Comparison of ENCODE assay signal across 8 cellular contexts in genomic region chr20:8389381-8390368, GRCh38.
DNase-seq lines count a peak whose midpoint lies in the region; ATAC-seq, FAIRE-seq and TF ChIP-seq lines count a peak whose summit lies in the region.

No MANE protein-coding gene starts in this region.

- POLR2A ChIA-PET in A673 (lab: Charles Lee; ENCODE audit: low non-redundant PET) (no interaction called here), HepG2 (lab: Yijun Ruan, JAX) (no interaction called here)

- H3K27me3 Mint-ChIP-seq in activated T-cell treated with anti-CD3 and anti-CD28 coated beads, Interleukin-2, amount 50 U/mL, for 24 hours, result no peaks in the 10 kb centered on the region

- H3K36me3 ChIP-seq in A673 (ENCODE audit: insufficient read depth, low read length, poor library complexity, severe bottlenecking) (no peaks in the 10 kb centered on the region), HepG2 (replicated peaks in 1 of 2; ENCODE audit: control insufficient read depth in 1 of 2, insufficient read depth in 2 of 2, low read length in 2 of 2) (no peaks in the 10 kb centered on the region; a peak in 1 of 5 replicates)

- in situ Hi-C loops in HepG2 (cut with HindIII; ENCODE audit: extremely low pct_ligation_motif_present, low pct_unique_long_range_greater_than_20kb), result loop anchor here (5.0 kb wide), 1 partner anchor 257 kb away; the partner anchor contains the start of gene PLCB1

- intact Hi-C loops in A673 (cut with micrococcal nuclease; ENCODE audit: unreplicated experiment) (loop anchor here (2.0 to 5.0 kb wide), 3 partner anchors 82 to 347 kb away; no protein-coding TSS in a partner anchor), HepG2 (cut with micrococcal nuclease; ENCODE audit: unreplicated experiment) (loop anchor here (1.0 to 5.0 kb wide), 6 partner anchors 59 to 347 kb away; partner anchors contain the start of gene PLCB1)

- peaks cover 10% of the 10 kb centered on the region for H3K4me1 Mint-ChIP-seq in activated T-cell treated with anti-CD3 and anti-CD28 coated beads, Interleukin-2, amount 50 U/mL, for 24 hours (ENCODE audit: low read depth)

- no peak overlapping the region for H3K4me2 ChIP-seq in HepG2 (ENCODE audit: low read depth, low read length)

- peak; percentile 8 for FAIRE-seq in HepG2 (lab: Jason Lieb, UNC)

- TF ChIP-seq CTCF in A673 (conservative IDR thresholded peaks at IDR 0.05; ENCODE audit: low read depth, low read length) (peak; percentile 61), HepG2 (CRISPR knock-in tag; IDR thresholded peaks at IDR 0.05) (peak; percentile 64)

- H3K27me3 ChIP-seq in A673 (replicated peaks; ENCODE audit: insufficient read depth, low read depth, low read length, poor library complexity) (no peaks in the 10 kb centered on the region), HepG2 (ENCODE audit: control insufficient read depth in 1 of 2, insufficient read depth in 2 of 2, low read length in 2 of 2) (no peaks in the 10 kb centered on the region)

- CTCF ChIA-PET in A673 (lab: Charles Lee) (no interaction called here), HepG2 (lab: Yijun Ruan, JAX; ENCODE audit: low intra/inter-chr PET ratio, low total read pairs) (interaction anchor here (1.9 to 2.6 kb wide), 3 partner anchors 84 to 346 kb away, joined by 8 to 27 read pairs (median 14); partner anchors contain the start of gene PLCB1)

- H3K79me2 ChIP-seq in HepG2 (ENCODE audit: insufficient read depth, low read length), result peaks cover 8% of the 10 kb centered on the region

- no peak overlapping the region for H2AFZ ChIP-seq in HepG2 (ENCODE audit: low read length)

- H3K9me3 Mint-ChIP-seq in activated T-cell treated with anti-CD3 and anti-CD28 coated beads, Interleukin-2, amount 50 U/mL, for 24 hours, result no peaks in the 10 kb centered on the region

- H3K4me3 Mint-ChIP-seq in activated T-cell treated with anti-CD3 and anti-CD28 coated beads, Interleukin-2, amount 50 U/mL, for 24 hours, result no peak overlapping the region

- BruUV-seq in A673 (replicated peaks; lab: Mats Ljungman, UMichigan) (no TSS peak), HepG2 (replicated peaks; lab: Mats Ljungman, UMichigan) (no TSS peak)

- H3K36me3 Mint-ChIP-seq in activated T-cell treated with anti-CD3 and anti-CD28 coated beads, Interleukin-2, amount 50 U/mL, for 24 hours (ENCODE audit: low read depth), result no peaks in the 10 kb centered on the region

- H3K4me1 ChIP-seq in A673 (ENCODE audit: insufficient read depth, low read length, poor library complexity, severe bottlenecking) (peaks cover 33% of the 10 kb centered on the region), HepG2 (ENCODE audit: insufficient read depth, low read length) (peaks cover 50% of the 10 kb centered on the region)

- 69% methylated on average over 12 of the region's 12 CpGs for WGBS in HepG2 (ENCODE audit: low lambda C conversion rate)

- no peak overlapping the region for H3K27ac ChIP-seq in A673 (ENCODE audit: low read depth, low read length, poor library complexity, severe bottlenecking)
- H3K27ac ChIP-seq in HepG2 (ENCODE audit: extremely low read length, insufficient read depth, low read length), result no peak overlapping the region

- H3K4me3 ChIP-seq in A673 (ENCODE audit: low read depth, low read length, poor library complexity, severe bottlenecking) (no peak overlapping the region), HepG2 (replicated peaks in 1 of 3; ENCODE audit: insufficient read depth in 1 of 3, low read depth in 2 of 3, low read length in 3 of 3) (no peak overlapping the region)

- H4K20me1 ChIP-seq in HepG2 (ENCODE audit: insufficient read depth, low read length), result peaks cover 3% of the 10 kb centered on the region; the same call in 1 of the 2 replicates

- TF ChIP-seq RAD21 in HepG2 (CRISPR knock-in tag; IDR thresholded peaks at IDR 0.05), result peak; percentile 65

- ATAC-seq in HepG2 (peak; percentile 42), GM18498 (IDR thresholded peaks at IDR 0.05; ENCODE audit: unreplicated experiment) (no peak)

- no peak overlapping the region for H3K9ac ChIP-seq in HepG2 (ENCODE audit: insufficient read depth, low read depth, low read length)

- no peak for TF ChIP-seq EP300 in HepG2 (IDR thresholded peaks at IDR 0.05; ENCODE audit: low read depth in 2 of 2, low read length in 2 of 2)
- TF ChIP-seq EP300 in HepG2 (CRISPR knock-in tag; IDR thresholded peaks at IDR 0.05; ENCODE audit: borderline replicate concordance), result no peak

- no peak overlapping the region for H3K27ac Mint-ChIP-seq in activated T-cell treated with anti-CD3 and anti-CD28 coated beads, Interleukin-2, amount 50 U/mL, for 24 hours

- no peak for TF ChIP-seq POLR2A in HepG2 (IDR thresholded peaks at IDR 0.05; ENCODE audit: insufficient read depth in 1 of 2, low read depth in 2 of 2, low read length in 2 of 2)

- H3K9me3 ChIP-seq in A673 (ENCODE audit: low read depth, low read length, poor library complexity, severe bottlenecking) (no peaks in the 10 kb centered on the region), HepG2 (ENCODE audit: low read length) (no peaks in the 10 kb centered on the region)

- DNase-seq in A673 (ENCODE audit: low spot score), result peak; percentile 75
- DNase-seq in GM19238 (ENCODE audit: insufficient read length, low spot score), result peak; percentile 1
- peak; percentile 18 for DNase-seq in NCI-H524 treated with DMSO at 0.1 percent for 48 hours (lab: John Stamatoyannopoulos, UW)
- DNase-seq in central memory CD4-positive, alpha-beta T cell, result peak; percentile 10
- DNase-seq in HepG2 (ENCODE audit: low spot score), result peak; percentile 55
- no peak for DNase-seq in activated T-cell treated with anti-CD3 and anti-CD28 coated beads, Interleukin-2, amount 50 U/mL, for 24 hours
- DNase-seq in GOT3 (lab: John Stamatoyannopoulos, UW), result no peak

TF ChIP-seq in HepG2, 621 proteins besides CTCF, POLR2A, EP300 and RAD21 (continues in another document):
- TF ChIP-seq CENPBD1 (CRISPR knock-in tag; IDR thresholded peaks at IDR 0.05; ENCODE audit: borderline replicate concordance, low read depth) (no peak), ZGPAT (CRISPR knock-in tag; IDR thresholded peaks at IDR 0.05) (0 out of 2 replicates have a peak, but pooled peaks have one; percentile 32), ELF3 (CRISPR knock-in tag; IDR thresholded peaks at IDR 0.05) (0 out of 2 replicates have a peak, but pooled peaks have one; percentile 10), SOX5 (CRISPR knock-in tag; IDR thresholded peaks at IDR 0.05; ENCODE audit: borderline replicate concordance) (0 out of 2 replicates have a peak, but pooled peaks have one; percentile 17), ARID3A (IDR thresholded peaks at IDR 0.05; ENCODE audit: low read depth, low read length) (peak; percentile 91), PPARG (CRISPR knock-in tag; conservative IDR thresholded peaks at IDR 0.05) (peak; percentile 40; the same call in 1 of the 2 replicates), DRAP1 (CRISPR knock-in tag; IDR thresholded peaks at IDR 0.05) (peak; percentile 37; the same call in 1 of the 2 replicates), ZBTB25 (CRISPR knock-in tag; IDR thresholded peaks at IDR 0.05) (0 out of 2 replicates have a peak, but pooled peaks have one; percentile 21), ELF4 (CRISPR knock-in tag; IDR thresholded peaks at IDR 0.05; ENCODE audit: borderline replicate concordance) (no peak), GLI4 (CRISPR knock-in tag; IDR thresholded peaks at IDR 0.05; ENCODE audit: borderline replicate concordance) (0 out of 2 replicates have a peak, but pooled peaks have one; percentile 29), NCOR1 (IDR thresholded peaks at IDR 0.05; ENCODE audit: borderline replicate concordance, low read length) (no peak), STAG1 (CRISPR knock-in tag; IDR thresholded peaks at IDR 0.05) (peak; percentile 72), KDM6A (CRISPR knock-in tag; IDR thresholded peaks at IDR 0.05; ENCODE audit: low read depth) (no peak)

Comparison
In these comparisons a context has a peak if more than half of its experiments do, and no peak if none do; other contexts are left out.
1. DNase-seq: peak in A673 (single experiment), GM19238 (single experiment), NCI-H524 treated with DMSO at 0.1 percent for 48 hours (single experiment), central memory CD4-positive, alpha-beta T cell (single experiment) and HepG2 (single experiment); none in activated T-cell treated with anti-CD3 and anti-CD28 coated beads, Interleukin-2, amount 50 U/mL, for 24 hours (single experiment) and GOT3 (single experiment).